1 cellular context compared by ENCODE assay signal in genomic region chr22:19854778-19855503, GRCh38.
A peak's percentile ranks its signal among the peaks of the same experiment; 100 is the strongest.
TF ChIP-seq lines count a peak whose summit lies in the region.

GNB1L (minus strand) TSS chr22:19854874; CDS start chr22:19821355, 33,519 bp downstream.
RTL10 (minus strand) TSS chr22:19854874; CDS start chr22:19852261, 2,613 bp downstream.

TF ChIP-seq in GM12878, 131 proteins besides CTCF, POLR2A, EP300 and RAD21 (continued from another document and continues in another):
- TF ChIP-seq BCL11A (IDR thresholded peaks at IDR 0.05; ENCODE audit: low read depth, low read length) (no peak), ZBTB11 (CRISPR knock-in tag; IDR thresholded peaks at IDR 0.05) (no peak), TCF3 (IDR thresholded peaks at IDR 0.05; ENCODE audit: borderline replicate concordance, insufficient read depth, low read depth, low read length) (no peak), CBX5 (IDR thresholded peaks at IDR 0.05; ENCODE audit: low read depth) (no peak), PAX8 (IDR thresholded peaks at IDR 0.05) (no peak), HDAC6 (IDR thresholded peaks at IDR 0.05; ENCODE audit: unreplicated experiment) (no peak), CHD4 (IDR thresholded peaks at IDR 0.05) (no peak), CUX1 (IDR thresholded peaks at IDR 0.05; ENCODE audit: insufficient replicate concordance, low read depth, low read length) (no peak), CHD2 (IDR thresholded peaks at IDR 0.05; ENCODE audit: borderline replicate concordance, low read depth, low read length) (0 out of 2 replicates have a peak, but pooled peaks have one; percentile 43), ESRRA (IDR thresholded peaks at IDR 0.05; ENCODE audit: low read length) (no peak), SREBF2 (IDR thresholded peaks at IDR 0.05; ENCODE audit: low read length) (no peak), E4F1 (IDR thresholded peaks at IDR 0.05; ENCODE audit: borderline replicate concordance, partially characterized antibody) (no peak), SP1 (IDR thresholded peaks at IDR 0.05; ENCODE audit: low read depth, low read length) (peak; percentile 70), RELB (IDR thresholded peaks at IDR 0.05; ENCODE audit: low read depth) (no peak), SUPT20H (IDR thresholded peaks at IDR 0.05; ENCODE audit: borderline replicate concordance, control insufficient read depth, low read depth, low read length) (no peak), NBN (IDR thresholded peaks at IDR 0.05) (no peak), ZNF207 (IDR thresholded peaks at IDR 0.05; ENCODE audit: borderline replicate concordance) (no peak; the same call in 1 of the 2 replicates), EGR1 (IDR thresholded peaks at IDR 0.05; ENCODE audit: borderline replicate concordance in 1 of 2, low read depth in 2 of 2, low read length in 2 of 2) (peak in 1 of 2 experiments; percentile 97; a peak in 1 of 3 replicates), ZBTB40 (IDR thresholded peaks at IDR 0.05; ENCODE audit: borderline replicate concordance) (no peak), RB1 (IDR thresholded peaks at IDR 0.05; ENCODE audit: borderline replicate concordance) (peak; percentile 57; the same call in 1 of the 2 replicates), ATF7 (IDR thresholded peaks at IDR 0.05; ENCODE audit: low read depth) (no peak), NRF1 (conservative IDR thresholded peaks at IDR 0.05; ENCODE audit: low read depth, low read length) (peak; percentile 95), ATF2 (IDR thresholded peaks at IDR 0.05; ENCODE audit: low read length) (no peak), POLR2AphosphoS5 (IDR thresholded peaks at IDR 0.05; ENCODE audit: low read length) (peak; percentile 87), ZSCAN29 (IDR thresholded peaks at IDR 0.05) (no peak), GABPA (IDR thresholded peaks at IDR 0.05; ENCODE audit: low read depth) (no peak), ZNF687 (IDR thresholded peaks at IDR 0.05) (peak; percentile 92), NFIC (IDR thresholded peaks at IDR 0.05; ENCODE audit: low read depth, low read length) (no peak), MLLT1 (IDR thresholded peaks at IDR 0.05) (no peak)
